ENCODE assay signal across 1 cellular context in genomic region chr9:26754494-26755188, GRCh38.
TF ChIP-seq lines count a peak whose summit lies in the region.

No MANE protein-coding gene starts in this region.

TF ChIP-seq in H1, 55 proteins besides CTCF, POLR2A, EP300 and RAD21 (continued from another document):
- no peak for TF ChIP-seq SIX5 (IDR thresholded peaks at IDR 0.05; ENCODE audit: low read depth, low read length)
TF ChIP-seq in H1: peak in this region for 0.
